In the genomic region with DNA sequence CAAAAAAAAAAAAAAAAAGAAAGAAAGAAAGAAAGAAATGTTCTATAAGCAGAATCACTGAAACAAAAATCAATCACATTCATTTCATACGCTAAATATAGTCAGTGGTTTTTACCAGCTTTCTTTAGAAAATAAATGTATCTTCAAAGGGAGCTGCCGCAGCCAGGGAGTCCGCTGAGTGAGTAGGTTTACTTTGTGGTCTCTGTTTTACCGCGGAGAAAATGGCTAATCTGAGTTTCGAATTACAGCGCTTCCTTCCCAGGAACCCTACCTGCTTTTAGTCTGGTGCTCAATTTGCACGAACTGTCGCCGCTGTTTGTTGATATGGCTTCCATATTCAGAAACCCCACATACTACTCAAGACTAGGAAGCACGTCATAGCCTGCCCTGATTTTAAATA, we compare ENCODE assay signal across 20 cellular contexts.
"Had no signal": no experiment of that assay in that cellular context is flagged by ENCODE, and none has a peak within 500 bp of the region (broad histone marks: within the 10 kb centered on the region; RNA-seq: fewer than 3 reads in every experiment).

No MANE protein-coding gene starts in this region.

- H3K4me1 Mint-ChIP-seq: activated CD4-positive, alpha-beta T cell treated with anti-CD3 and anti-CD28 coated beads, Interleukin-2, amount 10 ng/mL, durations not matched to agents 7 days and 5 days had no signal

- H3K27me3 ChIP-seq: brain microvascular endothelial cell, thyroid gland had no signal

- FAIRE-seq: colon had no signal

- H3K4me3 ChIP-seq: dorsolateral prefrontal cortex, left ventricle myocardium inferior, thyroid gland had no signal

- H3K4me3 Mint-ChIP-seq: activated CD4-positive, alpha-beta T cell treated with anti-CD3 and anti-CD28 coated beads, Interleukin-2, amount 10 ng/mL, durations not matched to agents 7 days and 5 days; activated CD8-positive, alpha-beta T cell treated with anti-CD3 and anti-CD28 coated beads, Interleukin-2, amount 10 ng/mL, durations not matched to agents 7 days and 5 days; activated naive CD4-positive, alpha-beta T cell treated with anti-CD3 and anti-CD28 coated beads for 36 hours; activated T-cell treated with anti-CD3 and anti-CD28 coated beads, Interleukin-2, amount 50 U/mL, for 24 hours; nephron progenitor cell had no signal

- H3K9me3 ChIP-seq: left ventricle myocardium inferior, thyroid gland had no signal

- H3K27ac Mint-ChIP-seq: activated CD4-positive, alpha-beta T cell treated with anti-CD3 and anti-CD28 coated beads, Interleukin-2, amount 10 ng/mL, durations not matched to agents 7 days and 5 days; activated CD8-positive, alpha-beta T cell treated with anti-CD3 and anti-CD28 coated beads, Interleukin-2, amount 10 ng/mL, durations not matched to agents 7 days and 5 days; activated naive CD4-positive, alpha-beta T cell treated with anti-CD3 and anti-CD28 coated beads for 36 hours; activated T-cell treated with anti-CD3 and anti-CD28 coated beads, Interleukin-2, amount 50 U/mL, for 24 hours; nephron progenitor cell had no signal

- H3K9me3 Mint-ChIP-seq: activated CD4-positive, alpha-beta T cell treated with anti-CD3 and anti-CD28 coated beads, Interleukin-2, amount 10 ng/mL, durations not matched to agents 7 days and 5 days; activated naive CD4-positive, alpha-beta T cell treated with anti-CD3 and anti-CD28 coated beads for 36 hours; activated T-cell treated with anti-CD3 and anti-CD28 coated beads, Interleukin-2, amount 50 U/mL, for 24 hours; nephron progenitor cell had no signal

- ATAC-seq: activated CD4-positive, CD25-positive, alpha-beta regulatory T cell treated with anti-CD3 and anti-CD28 coated beads, Interleukin-2, amount 50 U/mL, for 24 hours; activated CD8-positive, alpha-beta T cell treated with anti-CD3 and anti-CD28 coated beads, Interleukin-2, amount 10 ng/mL, durations not matched to agents 7 days and 5 days had no signal

- H3K27ac ChIP-seq: brain microvascular endothelial cell, dorsolateral prefrontal cortex, left ventricle myocardium inferior, thyroid gland had no signal

- H3K4me1 ChIP-seq: left ventricle myocardium inferior had no signal

- H3K27me3 Mint-ChIP-seq: activated CD4-positive, alpha-beta T cell treated with anti-CD3 and anti-CD28 coated beads, Interleukin-2, amount 10 ng/mL, durations not matched to agents 7 days and 5 days had no signal

- DNase-seq: activated CD4-positive, alpha-beta T cell treated with anti-CD3 and anti-CD28 coated beads, Interleukin-2, amount 10 ng/mL, durations not matched to agents 7 days and 5 days; activated CD8-positive, alpha-beta T cell treated with anti-CD3 and anti-CD28 coated beads, Interleukin-2, amount 10 ng/mL, durations not matched to agents 7 days and 5 days; activated naive CD4-positive, alpha-beta T cell treated with anti-CD3 and anti-CD28 coated beads for 36 hours; activated T-cell treated with anti-CD3 and anti-CD28 coated beads, Interleukin-2, amount 50 U/mL, for 24 hours; brain microvascular endothelial cell; central memory CD4-positive, alpha-beta T cell; dorsolateral prefrontal cortex; hypothalamus; left ventricle myocardium inferior; mammary epithelial cell; nephron progenitor cell; retina; stimulated activated CD4-positive, alpha-beta T cell treated with anti-CD3 and anti-CD28 coated beads, Interleukin-12 subunit alpha, Interleukin-12 subunit beta, amount 100 ng/mL, for 4 hours; stimulated activated CD4-positive, alpha-beta T cell treated with anti-CD3 and anti-CD28 coated beads, Interleukin-1b, Interleukin-23, amount 100 ng/mL, for 48 hours; stimulated activated CD8-positive, alpha-beta memory T cell treated with anti-CD3 and anti-CD28 coated beads, Interleukin-4, amount 100 ng/mL, for 48 hours; stimulated activated naive CD4-positive, alpha-beta T cell treated with Interleukin-2 at 50 U/mL for 16 hours; T1000; thyroid gland had no signal

- H3K36me3 ChIP-seq: brain microvascular endothelial cell, left ventricle myocardium inferior, thyroid gland had no signal
